In genomic region chr3:82005266-82005665, GRCh38 we compare ENCODE assay signal across 16 cellular contexts.
DNase-seq lines count a peak whose midpoint lies in the region; ATAC-seq and TF ChIP-seq lines count a peak whose summit lies in the region.
"Had no signal": no experiment of that assay in that cellular context is flagged by ENCODE, and none has a peak within 500 bp of the region (broad histone marks: within the 10 kb centered on the region; RNA-seq: fewer than 3 reads in every experiment).

No MANE protein-coding gene starts in this region.

- H3K9ac ChIP-seq in H9 (ENCODE audit: extremely low read depth, insufficient read length, low read length) (no peak overlapping the region), iPS-20b (ENCODE audit: low read depth, low read length) (peak overlapping the region; percentile 40; the same call in 1 of the 2 replicates), neural progenitor cell (no peak overlapping the region)

- H3K27me3 ChIP-seq in H9 (ENCODE audit: insufficient read depth, low read length) (no peaks in the 10 kb centered on the region), iPS-20b (ENCODE audit: insufficient read depth, low read length) (no peaks in the 10 kb centered on the region), neural progenitor cell (no peaks in the 10 kb centered on the region)

- WGBS in H9 (ENCODE audit: extremely low coverage, insufficient read length, low lambda C conversion rate) = no CpG with 5 or more reads among the region's 3 CpGs

- H3K23me2 ChIP-seq in H9 (ENCODE audit: insufficient read length, low read depth, low read length, poor library complexity, severe bottlenecking) = no peaks in the 10 kb centered on the region

- no peak overlapping the region for H2BK120ac ChIP-seq in H9 (ENCODE audit: low read depth, low read length, poor library complexity, severe bottlenecking)

- no peak overlapping the region for H4K91ac ChIP-seq in H9 (ENCODE audit: insufficient read length, low read depth, low read length)

- H3K9me3 Mint-ChIP-seq in H9 = peaks cover 18% of the 10 kb centered on the region in 2 experiments; a peak in 4 of 5 replicates
- peaks cover 13 to 26% (median 19%) of the 10 kb centered on the region in 5 experiments for H3K9me3 Mint-ChIP-seq in brain
- peaks cover 16% of the 10 kb centered on the region for H3K9me3 Mint-ChIP-seq in neural progenitor cell
- peaks cover 0 to 18% of the 10 kb centered on the region in 2 donors for H3K9me3 Mint-ChIP-seq in activated naive CD4-positive, alpha-beta T cell treated with anti-CD3 and anti-CD28 coated beads, Interleukin-2, amount 50 U/mL, for 72 hours

- H3K4me2 ChIP-seq in H9 (ENCODE audit: insufficient read depth, insufficient read length, low read length) (no peak overlapping the region), neural progenitor cell (no peak overlapping the region)

- no peak overlapping the region for H2BK12ac ChIP-seq in H9 (ENCODE audit: insufficient read length, low read depth, low read length)

- no peaks in the 10 kb centered on the region for H3K79me2 ChIP-seq in H9 (ENCODE audit: insufficient read depth, low read length)
- no peaks in the 10 kb centered on the region for H3K79me2 ChIP-seq in neural progenitor cell (ENCODE audit: low read depth)

- no peak overlapping the region for H2AK5ac ChIP-seq in H9 (ENCODE audit: insufficient read length, low read length)

- H3K4ac ChIP-seq in H9 (ENCODE audit: low read depth, low read length) = no peak overlapping the region

- DNase-seq in H9 (no peak), neural progenitor cell (ENCODE audit: low spot score) (no peak), Ammon's horn (ENCODE audit: low spot score) (no peak), caudate nucleus (lab: John Stamatoyannopoulos, UW) (no peak)
- no peak for DNase-seq in activated naive CD4-positive, alpha-beta T cell treated with anti-CD3 and anti-CD28 coated beads, Interleukin-2, amount 50 U/mL, for 72 hours (ENCODE audit: low spot score in 2 of 2)
- DNase-seq: ACHN; Calu3; CD4-positive, alpha-beta T cell; DMS79 treated with DMSO at 0.1 percent for 48 hours; GF-D8; HCEC 1CT had no signal

- TF ChIP-seq CTCF in H9 (conservative IDR thresholded peaks at IDR 0.05) (no peak), brain (conservative IDR thresholded peaks at IDR 0.05) (no peak), neural progenitor cell (IDR thresholded peaks at IDR 0.05) (no peak)

- no peak overlapping the region for H4K8ac ChIP-seq in H9 (replicated peaks; ENCODE audit: insufficient read length, low read depth, low read length)

- H3K36me3 ChIP-seq in iPS-20b (ENCODE audit: insufficient read depth, low read depth, low read length) = no peaks in the 10 kb centered on the region
- H3K36me3 ChIP-seq in neural progenitor cell = no peaks in the 10 kb centered on the region

- no peak for ATAC-seq in HG02588 (IDR thresholded peaks at IDR 0.05; ENCODE audit: unreplicated experiment)
- ATAC-seq in activated naive CD4-positive, alpha-beta T cell treated with anti-CD3 and anti-CD28 coated beads, Interleukin-2, amount 50 U/mL, for 72 hours = no peak

- no peaks in the 10 kb centered on the region for H3K9me3 ChIP-seq in H9 (ENCODE audit: control insufficient read depth, low read depth, low read length)
- H3K9me3 ChIP-seq in iPS-20b (ENCODE audit: insufficient read depth, low read depth, low read length) = peaks cover 11% of the 10 kb centered on the region; the same call in 1 of the 2 replicates
- H3K9me3 ChIP-seq in neural progenitor cell (ENCODE audit: low read depth) = no peaks in the 10 kb centered on the region

- H2BK15ac ChIP-seq in H9 (ENCODE audit: low read depth, low read length) = no peak overlapping the region

- no peak overlapping the region for H2BK5ac ChIP-seq in H9 (ENCODE audit: insufficient read length, low read length)

- no peak overlapping the region for H3T11ph ChIP-seq in H9 (ENCODE audit: low read length)

- H3K4me1 Mint-ChIP-seq in H9 (peaks cover 23 to 28% of the 10 kb centered on the region in 2 experiments), brain (peaks cover 53% of the 10 kb centered on the region), neural progenitor cell (peaks cover 22% of the 10 kb centered on the region)

- H3K4me3 Mint-ChIP-seq in H9 (no peak overlapping the region), brain (peak overlapping the region in 1 of 5 experiments; percentile 17), neural progenitor cell (no peak overlapping the region)
- H3K4me3 Mint-ChIP-seq: CD4-positive, alpha-beta T cell had no signal

- H3K14ac ChIP-seq in H9 (ENCODE audit: insufficient read depth, low read length) = no peak overlapping the region

- H3K18ac ChIP-seq in H9 (ENCODE audit: insufficient read length, low read depth, low read length) = no peak overlapping the region

- H4K5ac ChIP-seq in H9 (ENCODE audit: insufficient read length, low read depth, low read length) = no peak overlapping the region

- H3K27ac ChIP-seq in H9 (ENCODE audit: insufficient read length, low read depth, low read length) = no peak overlapping the region
- no peak overlapping the region for H3K27ac ChIP-seq in iPS-20b (ENCODE audit: low read length)
- H3K27ac ChIP-seq in neural progenitor cell = no peak overlapping the region
- H3K27ac ChIP-seq in caudate nucleus (ENCODE audit: low read depth, low read length) = no peak overlapping the region
- H3K27ac ChIP-seq: C4-2B, HL-60 had no signal

- H3F3A ChIP-seq in neural progenitor cell (ENCODE audit: low read depth) = no peaks in the 10 kb centered on the region

- no peaks in the 10 kb centered on the region for H4K20me1 ChIP-seq in H9 (ENCODE audit: control insufficient read depth, insufficient read depth, insufficient read length)
- H4K20me1 ChIP-seq in neural progenitor cell (ENCODE audit: low read depth) = no peaks in the 10 kb centered on the region

- H2BK20ac ChIP-seq in H9 (ENCODE audit: low read depth, low read length, poor library complexity, severe bottlenecking) = no peak overlapping the region

- no peak overlapping the region for H3K23ac ChIP-seq in H9 (ENCODE audit: insufficient read length, low read depth, low read length)

- H3K56ac ChIP-seq in H9 (ENCODE audit: insufficient read length, low read depth, low read length) = no peak overlapping the region

- no peak overlapping the region for H2AFZ ChIP-seq in H9 (ENCODE audit: low read length)
- H2AFZ ChIP-seq in neural progenitor cell (replicated peaks) = peak overlapping the region; percentile 5

- H3K4me1 ChIP-seq in H9 (ENCODE audit: insufficient read depth, low read length) (no peaks in the 10 kb centered on the region), iPS-20b (ENCODE audit: insufficient read depth, low read length) (peaks cover 8% of the 10 kb centered on the region), neural progenitor cell (peaks cover 14% of the 10 kb centered on the region)

- H3K4me3 ChIP-seq in iPS-20b (ENCODE audit: low read length) = no peak overlapping the region; the same call in 1 of the 2 replicates
- H3K4me3 ChIP-seq in neural progenitor cell = no peak overlapping the region

- H3K79me1 ChIP-seq in H9 (ENCODE audit: insufficient read depth, low read depth, low read length, poor library complexity, severe bottlenecking) = no peaks in the 10 kb centered on the region

- H3K27me3 Mint-ChIP-seq in H9 (ENCODE audit: low read depth) = no peaks in the 10 kb centered on the region
- H3K27me3 Mint-ChIP-seq in brain = peaks cover 4% of the 10 kb centered on the region
- H3K27me3 Mint-ChIP-seq in neural progenitor cell (ENCODE audit: insufficient read depth, low read depth) = peaks cover 4% of the 10 kb centered on the region
- H3K27me3 Mint-ChIP-seq: CD4-positive, alpha-beta T cell had no signal

- H3K36me3 Mint-ChIP-seq in H9 (ENCODE audit: insufficient read depth in 1 of 3, low read depth in 3 of 3) (peaks cover 5 to 21% (median 6%) of the 10 kb centered on the region in 3 experiments), brain (peaks cover 10% of the 10 kb centered on the region), neural progenitor cell (peaks cover 3% of the 10 kb centered on the region)
- no peaks in the 10 kb centered on the region for H3K36me3 Mint-ChIP-seq in activated naive CD4-positive, alpha-beta T cell treated with anti-CD3 and anti-CD28 coated beads, Interleukin-2, amount 50 U/mL, for 72 hours

- peak overlapping the region; percentile 15 to 76 (median 24); a peak in 4 of 7 replicates for H3K27ac Mint-ChIP-seq in H9
- peak overlapping the region in 4 of 5 experiments; percentile 27 to 94 (median 46) for H3K27ac Mint-ChIP-seq in brain
- no peak overlapping the region for H3K27ac Mint-ChIP-seq in neural progenitor cell
- no peak overlapping the region for H3K27ac Mint-ChIP-seq in activated naive CD4-positive, alpha-beta T cell treated with anti-CD3 and anti-CD28 coated beads, Interleukin-2, amount 50 U/mL, for 72 hours
- H3K27ac Mint-ChIP-seq: CD4-positive, alpha-beta T cell had no signal

Comparison
In these comparisons a context has a peak if more than half of its experiments do, and no peak if none do; other contexts are left out.
1. H3K27ac Mint-ChIP-seq: peak in H9 (3 of 3) and brain (4 of 5); none in neural progenitor cell (single experiment) and activated naive CD4-positive, alpha-beta T cell treated with anti-CD3 and anti-CD28 coated beads, Interleukin-2, amount 50 U/mL, for 72 hours (0 of 2).